Comparison of ENCODE assay signal across 9 cellular contexts in genomic region chr7:101100858-101101847, GRCh38. TPM values are rescaled to one million over a fixed set of nuclear protein-coding genes. Genes with fewer than 3 reads are reported as not detected.
DNase-seq lines count a peak whose midpoint lies in the region; ATAC-seq and TF ChIP-seq lines count a peak whose summit lies in the region.
"Had no signal": no experiment of that assay in that cellular context is flagged by ENCODE, and none has a peak within 500 bp of the region (broad histone marks: within the 10 kb centered on the region; RNA-seq: fewer than 3 reads in every experiment).

No MANE protein-coding gene starts in this region.

- DNase-seq in EL (peak; percentile 64), hepatocyte (ENCODE audit: low spot score) (no peak), HuH-7 (ENCODE audit: low spot score) (no peak)
- no peak for DNase-seq in effector CD4-positive, alpha-beta T cell
- DNase-seq: activated CD4-positive, alpha-beta T cell treated with anti-CD3 and anti-CD28 coated beads, Interleukin-2, amount 50 U/mL, for 1 hour had no signal

- H3K36me3 ChIP-seq in hepatocyte (replicated peaks; ENCODE audit: insufficient read depth, low read depth) (no peaks in the 10 kb centered on the region), skeletal muscle tissue (ENCODE audit: control insufficient read depth in 3 of 3, insufficient read depth in 3 of 3, low read length in 3 of 3) (no peaks in the 10 kb centered on the region)

- H3K9me3 ChIP-seq in hepatocyte (ENCODE audit: low read depth), result no peaks in the 10 kb centered on the region
- no peaks in the 10 kb centered on the region for H3K9me3 ChIP-seq in skeletal muscle tissue (ENCODE audit: control insufficient read depth in 3 of 3, low read length in 3 of 3)

- ATAC-seq in SK-N-SH treated with all-trans-retinoic acid at 6 μM for 48 hours (peak; percentile 43), HG03039 (IDR thresholded peaks at IDR 0.05; ENCODE audit: unreplicated experiment) (no peak), HG02588 (IDR thresholded peaks at IDR 0.05; ENCODE audit: unreplicated experiment) (no peak)

- H2AFZ ChIP-seq in hepatocyte, result no peak overlapping the region

- H3K27me3 ChIP-seq in hepatocyte, result no peaks in the 10 kb centered on the region
- H3K27me3 ChIP-seq in skeletal muscle tissue (ENCODE audit: control insufficient read depth in 3 of 3, insufficient read depth in 3 of 3, low read length in 3 of 3), result no peaks in the 10 kb centered on the region

- H3K4me2 ChIP-seq in hepatocyte, result no peak overlapping the region

- H3K4me1 ChIP-seq in hepatocyte (ENCODE audit: insufficient read depth) (peaks cover 12% of the 10 kb centered on the region), skeletal muscle tissue (ENCODE audit: control insufficient read depth in 3 of 3, insufficient read depth in 3 of 3, low read length in 3 of 3) (peaks cover 15 to 21% (median 21%) of the 10 kb centered on the region in 3 donors)

- WGBS in hepatocyte (ENCODE audit: low lambda C conversion rate, missing lambda C conversion rate), result 93% methylated on average over 18 of the region's 18 CpGs

- H3K79me2 ChIP-seq in hepatocyte, result no peaks in the 10 kb centered on the region

- H3K9ac ChIP-seq in skeletal muscle tissue (ENCODE audit: low read depth in 1 of 3, low read length in 3 of 3), result no peak overlapping the region

- H3K27ac ChIP-seq in hepatocyte (peak overlapping the region; percentile 86), skeletal muscle tissue (ENCODE audit: low read depth, low read length) (peak overlapping the region; percentile 57)

- H3K4me3 ChIP-seq in hepatocyte (no peak overlapping the region), skeletal muscle tissue (ENCODE audit: low read length in 3 of 3) (peak overlapping the region in 1 of 3 donors; percentile 54)

- H4K20me1 ChIP-seq in hepatocyte (ENCODE audit: insufficient read depth, poor library complexity, severe bottlenecking), result no peaks in the 10 kb centered on the region

- TF ChIP-seq CTCF in hepatocyte (IDR thresholded peaks at IDR 0.05; ENCODE audit: poor library complexity), result no peak

- no peaks in the 10 kb centered on the region for H3K9me2 ChIP-seq in hepatocyte (replicated peaks; ENCODE audit: insufficient read depth)

TF ChIP-seq in SK-N-SH treated with all-trans-retinoic acid at 6 μM for 48 hours, 23 proteins besides CTCF, POLR2A, EP300 and RAD21:
- TF ChIP-seq ZNF8 (CRISPR knock-in tag; IDR thresholded peaks at IDR 0.05) (no peak), ZFP3 (CRISPR knock-in tag; IDR thresholded peaks at IDR 0.05) (peak; percentile 94), CSDC2 (CRISPR knock-in tag; IDR thresholded peaks at IDR 0.05) (no peak), TOX (CRISPR knock-in tag; IDR thresholded peaks at IDR 0.05; ENCODE audit: borderline replicate concordance) (no peak), ESRRG (CRISPR knock-in tag; IDR thresholded peaks at IDR 0.05) (no peak)

RNA-seq across cellular contexts. Expression of gene TRIM56, which starts 15.9 kb away (rescaled TPM):
- total RNA-seq in hepatocyte (10.0 and 13.1 TPM in 2 replicates), skeletal muscle tissue (6.3 TPM)
- 25.7 and 27.2 TPM in 2 replicates for polyA plus RNA-seq in hepatocyte

RNA-seq across cellular contexts. Expression of gene SERPINE1, which starts 25.8 kb away (rescaled TPM):
- 81.8 and 98.2 TPM in 2 replicates for total RNA-seq in hepatocyte
- 181 and 185 TPM in 2 replicates for polyA plus RNA-seq in hepatocyte
- 2.1 TPM for total RNA-seq in skeletal muscle tissue

RNA-seq across cellular contexts. Expression of gene AP1S1, which starts 53.1 kb away (rescaled TPM):
- total RNA-seq in hepatocyte (85.8 and 118 TPM in 2 replicates), skeletal muscle tissue (27.7 TPM)
- polyA plus RNA-seq in hepatocyte, result 31.1 and 32.0 TPM in 2 replicates

Comparison
In these comparisons a context has a peak if more than half of its experiments do, and no peak if none do; other contexts are left out.
1. RNA of gene SERPINE1, which starts 25.8 kb away (total RNA-seq): 81.8 to 98.2 TPM in hepatocyte; 2.1 TPM in skeletal muscle tissue (single experiment); every median in the first group is over 10 times any median in the second.